In the genomic region with DNA sequence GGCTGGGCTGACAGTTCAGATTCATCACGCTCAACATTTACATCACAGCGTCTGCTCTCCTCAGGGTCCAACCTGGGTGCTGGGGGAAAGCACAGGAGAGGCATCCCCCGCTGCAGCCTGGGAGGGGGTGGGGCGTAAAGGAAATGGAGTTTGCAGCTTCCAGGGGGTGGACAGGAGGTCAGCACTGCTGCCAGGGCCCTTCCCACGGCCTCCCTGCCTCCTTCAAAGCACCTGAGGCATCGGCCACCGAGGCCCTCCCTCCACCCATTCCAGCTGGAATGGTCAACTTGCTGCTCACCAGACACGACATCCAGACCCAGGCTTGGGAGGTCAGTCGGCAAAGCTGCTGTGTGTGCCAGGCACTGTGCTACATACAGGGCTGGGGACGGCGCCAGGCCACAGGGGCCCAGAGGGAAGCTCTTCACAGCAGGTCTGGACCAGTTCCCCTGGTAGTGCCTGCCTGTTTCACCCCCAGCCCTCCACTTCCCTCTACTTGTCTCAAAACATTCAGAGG, we compare ENCODE assay signal across 2 cellular contexts.
TF ChIP-seq lines count a peak whose summit lies in the region.

No MANE protein-coding gene starts in this region.

TF ChIP-seq in endothelial cell of umbilical vein, 7 proteins besides CTCF, POLR2A, EP300 and RAD21:
- TF ChIP-seq POLR2AphosphoS5 (IDR thresholded peaks at IDR 0.05; ENCODE audit: insufficient read depth, low read depth, low read length): no peak
- TF ChIP-seq GATA2 (IDR thresholded peaks at IDR 0.05; ENCODE audit: insufficient read depth, insufficient read length, low read depth, low read length): no peak
- no peak for TF ChIP-seq EZH2 (IDR thresholded peaks at IDR 0.05; ENCODE audit: borderline replicate concordance, low read depth, low read length, severe bottlenecking)
- TF ChIP-seq FOS (IDR thresholded peaks at IDR 0.05; ENCODE audit: borderline replicate concordance, insufficient read depth, low read length): no peak
- no peak for TF ChIP-seq MAX (IDR thresholded peaks at IDR 0.05; ENCODE audit: insufficient read depth, insufficient read length)
- no peak for TF ChIP-seq JUN (IDR thresholded peaks at IDR 0.05; ENCODE audit: borderline replicate concordance, insufficient read depth, insufficient read length, low read depth)
- TF ChIP-seq MYC (IDR thresholded peaks at IDR 0.05; ENCODE audit: low read depth, low read length): no peak

TF ChIP-seq in HepG2, 621 proteins besides CTCF, POLR2A, EP300 and RAD21:
- TF ChIP-seq NR2F2 (IDR thresholded peaks at IDR 0.05; ENCODE audit: borderline replicate concordance, low read depth) (no peak), RFX5 (IDR thresholded peaks at IDR 0.05; ENCODE audit: low read depth, low read length) (no peak), ZNF615 (CRISPR knock-in tag; IDR thresholded peaks at IDR 0.05; ENCODE audit: borderline replicate concordance) (no peak), PHF20 (CRISPR knock-in tag; IDR thresholded peaks at IDR 0.05) (no peak), PRPF4 (IDR thresholded peaks at IDR 0.05; ENCODE audit: low read depth, low read length, poor library complexity, severe bottlenecking) (no peak), ZNF792 (CRISPR knock-in tag; IDR thresholded peaks at IDR 0.05) (no peak), PREB (CRISPR knock-in tag; IDR thresholded peaks at IDR 0.05) (no peak), NKX3-1 (CRISPR knock-in tag; IDR thresholded peaks at IDR 0.05) (no peak), HDAC1 (CRISPR knock-in tag; IDR thresholded peaks at IDR 0.05) (no peak), ZSCAN22 (CRISPR knock-in tag; IDR thresholded peaks at IDR 0.05) (no peak), ZEB1 (IDR thresholded peaks at IDR 0.05; ENCODE audit: insufficient replicate concordance, low read depth) (no peak), POLR2AphosphoS2 (IDR thresholded peaks at IDR 0.05; ENCODE audit: low read depth, low read length) (no peak), ZNF839 (CRISPR knock-in tag; IDR thresholded peaks at IDR 0.05; ENCODE audit: borderline replicate concordance) (no peak), TERF1 (CRISPR knock-in tag; IDR thresholded peaks at IDR 0.05) (no peak), KDM5B (CRISPR knock-in tag; IDR thresholded peaks at IDR 0.05; ENCODE audit: borderline replicate concordance) (no peak)
- TF ChIP-seq, protein P1, sequence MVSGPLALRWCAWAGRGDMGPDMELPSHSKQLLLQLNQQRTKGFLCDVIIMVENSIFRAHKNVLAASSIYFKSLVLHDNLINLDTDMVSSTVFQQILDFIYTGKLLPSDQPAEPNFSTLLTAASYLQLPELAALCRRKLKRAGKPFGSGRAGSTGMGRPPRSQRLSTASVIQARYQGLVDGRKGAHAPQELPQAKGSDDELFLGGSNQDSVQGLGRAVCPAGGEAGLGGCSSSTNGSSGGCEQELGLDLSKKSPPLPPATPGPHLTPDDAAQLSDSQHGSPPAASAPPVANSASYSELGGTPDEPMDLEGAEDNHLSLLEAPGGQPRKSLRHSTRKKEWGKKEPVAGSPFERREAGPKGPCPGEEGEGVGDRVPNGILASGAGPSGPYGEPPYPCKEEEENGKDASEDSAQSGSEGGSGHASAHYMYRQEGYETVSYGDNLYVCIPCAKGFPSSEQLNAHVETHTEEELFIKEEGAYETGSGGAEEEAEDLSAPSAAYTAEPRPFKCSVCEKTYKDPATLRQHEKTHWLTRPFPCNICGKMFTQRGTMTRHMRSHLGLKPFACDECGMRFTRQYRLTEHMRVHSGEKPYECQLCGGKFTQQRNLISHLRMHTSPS (CRISPR knock-in tag; IDR thresholded peaks at IDR 0.05; ENCODE audit: low read depth): no peak
